8 cellular contexts compared by ENCODE assay signal in genomic region chr16:27748868-27749546, GRCh38.
A peak's percentile ranks its signal among the peaks of the same experiment; 100 is the strongest.
DNase-seq lines count a peak whose midpoint lies in the region; ATAC-seq and TF ChIP-seq lines count a peak whose summit lies in the region.

No MANE protein-coding gene starts in this region.

- H3K36me3 Mint-ChIP-seq in dendritic cell treated with granulocyte-macrophage colony-stimulating factor and Interleukin-4, amounts not matched to agents 40 ng/mL and 50 ng/mL, for 4 days (ENCODE audit: low read depth) = peaks cover 23% of the 10 kb centered on the region

- no peaks in the 10 kb centered on the region for H3K9me3 ChIP-seq in mucosa of descending colon

- H3K36me3 ChIP-seq in mucosa of descending colon (ENCODE audit: low read depth) = no peaks in the 10 kb centered on the region

- no peak overlapping the region for H3K4me3 ChIP-seq in mucosa of descending colon

- H3K27me3 Mint-ChIP-seq in dendritic cell treated with granulocyte-macrophage colony-stimulating factor and Interleukin-4, amounts not matched to agents 40 ng/mL and 50 ng/mL, for 4 days = no peaks in the 10 kb centered on the region

- DNase-seq in NCI-H1417 (lab: John Stamatoyannopoulos, UW) (peak; percentile 7 to 69 (median 8)), NCI-H1417 treated with DMSO at 0.1 percent for 48 hours (lab: John Stamatoyannopoulos, UW) (no peak), HT1080 (ENCODE audit: low read depth) (peak; percentile 77), mucosa of descending colon (peak; percentile 69 to 82 (median 72))

- TF ChIP-seq CTCF in mucosa of descending colon (IDR thresholded peaks at IDR 0.05) = peak; percentile 17

- intact Hi-C loops in dendritic cell treated with granulocyte-macrophage colony-stimulating factor and Interleukin-4, amounts not matched to agents 40 ng/mL and 50 ng/mL, for 4 days (cut with micrococcal nuclease) = no loop called here
- intact Hi-C loops in mucosa of descending colon (cut with DNase I, micrococcal nuclease) = no loop called here

- peak overlapping the region; percentile 53 for H3K4me3 Mint-ChIP-seq in dendritic cell treated with granulocyte-macrophage colony-stimulating factor and Interleukin-4, amounts not matched to agents 40 ng/mL and 50 ng/mL, for 4 days

- H3K4me1 Mint-ChIP-seq in dendritic cell treated with granulocyte-macrophage colony-stimulating factor and Interleukin-4, amounts not matched to agents 40 ng/mL and 50 ng/mL, for 4 days (ENCODE audit: low read depth) = peaks cover 6% of the 10 kb centered on the region

- no peak overlapping the region for H3K27ac Mint-ChIP-seq in dendritic cell treated with granulocyte-macrophage colony-stimulating factor and Interleukin-4, amounts not matched to agents 40 ng/mL and 50 ng/mL, for 4 days

- H3K9me3 Mint-ChIP-seq in dendritic cell treated with granulocyte-macrophage colony-stimulating factor and Interleukin-4, amounts not matched to agents 40 ng/mL and 50 ng/mL, for 4 days = no peaks in the 10 kb centered on the region

- peaks cover 4% of the 10 kb centered on the region for H3K4me1 ChIP-seq in mucosa of descending colon (ENCODE audit: low read depth)

- ATAC-seq in SK-N-SH treated with all-trans-retinoic acid at 6 μM for 48 hours (peak; percentile 79), mucosa of descending colon (peak; percentile 96), GM21825 (IDR thresholded peaks at IDR 0.05; ENCODE audit: unreplicated experiment) (no peak), GM18517 (IDR thresholded peaks at IDR 0.05; ENCODE audit: unreplicated experiment) (no peak)

TF ChIP-seq in SK-N-SH treated with all-trans-retinoic acid at 6 μM for 48 hours, 23 proteins besides CTCF, POLR2A, EP300 and RAD21:
- TF ChIP-seq POU6F1 (CRISPR knock-in tag; IDR thresholded peaks at IDR 0.05; ENCODE audit: borderline replicate concordance, low read depth) = no peak
- TF ChIP-seq ZNF565 (CRISPR knock-in tag; conservative IDR thresholded peaks at IDR 0.05; ENCODE audit: low read depth) = no peak
- no peak for TF ChIP-seq ZFP3 (CRISPR knock-in tag; IDR thresholded peaks at IDR 0.05)

Comparison
In these comparisons a context has a peak if more than half of its experiments do, and no peak if none do; other contexts are left out.
1. ATAC-seq: peak in SK-N-SH treated with all-trans-retinoic acid at 6 μM for 48 hours (single experiment) and mucosa of descending colon (single experiment); none in GM21825 (single experiment) and GM18517 (single experiment).